In the genomic region with DNA sequence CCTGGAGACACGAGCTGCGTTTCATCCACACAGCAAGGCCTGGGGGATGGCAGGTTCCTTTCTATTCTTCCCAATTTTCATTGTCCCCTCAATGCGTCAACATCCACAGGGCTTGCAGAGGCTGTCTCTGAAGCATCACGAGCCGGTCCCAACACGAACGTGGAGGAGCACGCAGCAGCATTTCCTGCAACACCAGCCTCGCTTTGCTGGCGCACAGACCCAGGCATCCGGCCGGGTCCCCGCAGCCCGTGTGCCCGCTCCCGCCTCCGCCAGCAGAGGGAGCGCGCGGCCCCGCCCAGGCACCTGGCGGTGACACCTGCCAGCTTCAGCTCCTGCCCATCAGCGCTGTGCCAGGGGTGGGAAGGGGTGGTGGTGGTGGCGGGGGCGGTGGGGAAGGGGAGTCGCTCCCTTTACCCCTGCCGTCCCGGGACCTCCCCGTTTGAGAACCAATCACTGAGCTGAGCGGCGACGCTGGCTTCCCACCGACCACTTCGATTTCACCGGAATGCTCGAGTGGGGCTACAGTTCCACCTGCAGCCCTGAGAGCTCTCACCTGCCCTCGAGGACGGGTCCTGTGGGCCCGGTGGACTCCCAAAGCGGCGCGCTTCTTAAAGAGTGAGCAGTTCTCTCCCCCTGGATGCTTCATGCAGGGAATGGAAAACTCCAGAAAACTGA, we compare ENCODE assay signal across 8 cellular contexts.
DNase-seq lines count a peak whose midpoint lies in the region; ATAC-seq, FAIRE-seq and TF ChIP-seq lines count a peak whose summit lies in the region.

No MANE protein-coding gene starts in this region.

- H3K4me1 ChIP-seq in OCI-LY3 (ENCODE audit: low read length) (no peaks in the 10 kb centered on the region), small intestine (ENCODE audit: control insufficient read depth in 2 of 2, insufficient read depth in 1 of 2, low read depth in 1 of 2, low read length in 1 of 2) (no peaks in the 10 kb centered on the region)

- no peak overlapping the region for H3K27ac Mint-ChIP-seq in chondrocyte (ENCODE audit: unreplicated experiment)

- no peaks in the 10 kb centered on the region for H3K4me1 Mint-ChIP-seq in chondrocyte (ENCODE audit: low read depth)

- H3K36me3 Mint-ChIP-seq in chondrocyte (ENCODE audit: low read depth): no peaks in the 10 kb centered on the region

- peaks cover 4% of the 10 kb centered on the region for H3K27me3 Mint-ChIP-seq in chondrocyte (ENCODE audit: low read depth)

- no peak overlapping the region for H2AFZ ChIP-seq in OCI-LY3 (ENCODE audit: low read depth, low read length)

- no peak overlapping the region for H3K4me3 Mint-ChIP-seq in chondrocyte (ENCODE audit: unreplicated experiment)

- H3K9ac ChIP-seq in OCI-LY3 (ENCODE audit: low read length): no peak overlapping the region

- DNase-seq in NCI-H1105 treated with DMSO at 0.1 percent for 48 hours (lab: John Stamatoyannopoulos, UW) (peak; percentile 15), NCI-H1105 (lab: John Stamatoyannopoulos, UW) (no peak), chondrocyte (ENCODE audit: low spot score) (no peak), small intestine (peak; percentile 26), NCI-H1092 treated with DMSO at 0.1 percent for 48 hours (lab: John Stamatoyannopoulos, UW) (no peak), caudate nucleus (lab: John Stamatoyannopoulos, UW) (no peak)

- no peak for FAIRE-seq in small intestine (lab: Jason Lieb, UNC)

- 15 to 23% (median 18%) methylated on average over 39 to 42 of the region's 42 CpGs for WGBS in small intestine, 3 donors

- no peaks in the 10 kb centered on the region for H4K20me1 ChIP-seq in OCI-LY3 (ENCODE audit: insufficient read depth, low read length)

- no peak overlapping the region for H3K27ac ChIP-seq in OCI-LY3 (ENCODE audit: low read length)
- H3K27ac ChIP-seq in small intestine (ENCODE audit: low read depth in 1 of 2, low read length in 1 of 2): no peak overlapping the region
- no peak overlapping the region for H3K27ac ChIP-seq in caudate nucleus (ENCODE audit: low read depth, low read length)

- H3K9me3 Mint-ChIP-seq in chondrocyte (ENCODE audit: low read depth): peaks cover 10% of the 10 kb centered on the region

- peak; percentile 47 for TF ChIP-seq CTCF in OCI-LY3 (IDR thresholded peaks at IDR 0.05; ENCODE audit: low read depth, low read length)
- peak; percentile 49 for TF ChIP-seq CTCF in chondrocyte (IDR thresholded peaks at IDR 0.05)

- H3K9me3 ChIP-seq in OCI-LY3 (ENCODE audit: insufficient read depth, low read length) (no peaks in the 10 kb centered on the region), small intestine (ENCODE audit: control insufficient read depth, low read depth) (no peaks in the 10 kb centered on the region)

- H3K4me3 ChIP-seq in OCI-LY3 (ENCODE audit: low read length) (no peak overlapping the region), small intestine (ENCODE audit: low read depth in 1 of 2, low read length in 2 of 2) (no peak overlapping the region)

- H3K36me3 ChIP-seq in OCI-LY3 (replicated peaks; ENCODE audit: low read depth, low read length): no peaks in the 10 kb centered on the region
- H3K36me3 ChIP-seq in small intestine (ENCODE audit: control insufficient read depth in 2 of 2, insufficient read depth in 2 of 2, low read length in 2 of 2): no peaks in the 10 kb centered on the region

- H3K4me2 ChIP-seq in OCI-LY3 (ENCODE audit: low read length): peak overlapping the region; percentile 13; the same call in 1 of the 2 replicates

- no peaks in the 10 kb centered on the region for H3K27me3 ChIP-seq in OCI-LY3 (ENCODE audit: low read depth, low read length)
- no peaks in the 10 kb centered on the region for H3K27me3 ChIP-seq in small intestine (ENCODE audit: control insufficient read depth in 2 of 2, insufficient read depth in 2 of 2, low read length in 2 of 2)

- ATAC-seq in HG02852 (IDR thresholded peaks at IDR 0.05; ENCODE audit: unreplicated experiment): peak; percentile 68

- H3K79me2 ChIP-seq in OCI-LY3 (ENCODE audit: low read length): no peaks in the 10 kb centered on the region

Comparison
In these comparisons a context has a peak if more than half of its experiments do, and no peak if none do; other contexts are left out.
1. DNase-seq: peak in NCI-H1105 treated with DMSO at 0.1 percent for 48 hours (single experiment) and small intestine (single experiment); none in NCI-H1105 (single experiment), chondrocyte (single experiment), NCI-H1092 treated with DMSO at 0.1 percent for 48 hours (single experiment) and caudate nucleus (0 of 61).